In genomic region chr15:40891810-40892448, GRCh38 we compare ENCODE assay signal across 8 cellular contexts. TPM values are rescaled to one million over a fixed set of nuclear protein-coding genes. Genes with fewer than 3 reads are reported as not detected.
A peak's percentile ranks its signal among the peaks of the same experiment; 100 is the strongest.
DNase-seq lines count a peak whose midpoint lies in the region; ATAC-seq and TF ChIP-seq lines count a peak whose summit lies in the region.

No MANE protein-coding gene starts in this region.

- H3K9me2 ChIP-seq in Loucy (replicated peaks; ENCODE audit: low read depth, low read length) (no peaks in the 10 kb centered on the region), SU-DHL-6 (replicated peaks; ENCODE audit: insufficient read depth, low read length) (no peaks in the 10 kb centered on the region)

- H3K36me3 Mint-ChIP-seq in activated CD8-positive, alpha-beta memory T cell treated with anti-CD3 and anti-CD28 coated beads, Interleukin-2, amount 10 ng/mL, durations not matched to agents 7 days and 5 days = peaks cover 3% of the 10 kb centered on the region

- H3K27me3 ChIP-seq in Loucy (ENCODE audit: insufficient read depth, low read length, poor library complexity, severe bottlenecking) (no peaks in the 10 kb centered on the region), SU-DHL-6 (ENCODE audit: low read length) (no peaks in the 10 kb centered on the region)

- peaks cover 9% of the 10 kb centered on the region for H4K20me1 ChIP-seq in Loucy (ENCODE audit: insufficient read depth, low read length, poor library complexity, severe bottlenecking)
- H4K20me1 ChIP-seq in SU-DHL-6 (ENCODE audit: low read depth, low read length) = no peaks in the 10 kb centered on the region

- no peaks in the 10 kb centered on the region for H3K9me3 Mint-ChIP-seq in activated CD8-positive, alpha-beta memory T cell treated with anti-CD3 and anti-CD28 coated beads, Interleukin-2, amount 10 ng/mL, durations not matched to agents 7 days and 5 days (ENCODE audit: low read depth)

- H3K4me3 Mint-ChIP-seq in activated CD8-positive, alpha-beta memory T cell treated with anti-CD3 and anti-CD28 coated beads, Interleukin-2, amount 10 ng/mL, durations not matched to agents 7 days and 5 days = no peak overlapping the region

- H3F3A ChIP-seq in Loucy (ENCODE audit: low read depth) = no peaks in the 10 kb centered on the region
- 0 out of 2 replicates have a peak, but pooled peaks cover 3% of the 10 kb centered on the region for H3F3A ChIP-seq in SU-DHL-6 (ENCODE audit: insufficient read depth)

- ATAC-seq in activated CD8-positive, alpha-beta memory T cell treated with anti-CD3 and anti-CD28 coated beads, Interleukin-2, amount 10 ng/mL, durations not matched to agents 7 days and 5 days = no peak
- ATAC-seq in GM19324 (IDR thresholded peaks at IDR 0.05; ENCODE audit: low FRiP score, unreplicated experiment) (no peak), GM18870 (IDR thresholded peaks at IDR 0.05; ENCODE audit: unreplicated experiment) (no peak)

- H3K36me3 ChIP-seq in Loucy (ENCODE audit: insufficient read depth, low read length) (no peaks in the 10 kb centered on the region), SU-DHL-6 (ENCODE audit: low read length) (no peaks in the 10 kb centered on the region)

- DNase-seq in activated CD8-positive, alpha-beta memory T cell treated with anti-CD3 and anti-CD28 coated beads, Interleukin-2, amount 10 ng/mL, durations not matched to agents 7 days and 5 days = peak; percentile 59
- no peak for DNase-seq in activated CD8-positive, alpha-beta memory T cell treated with anti-CD3 and anti-CD28 coated beads, Interleukin-2, amount 50 U/mL, for 48 hours
- DNase-seq in fibroblast of the aortic adventitia (ENCODE audit: low read depth) (peak; percentile 59), retina (peak; percentile 61)

- H3K4me2 ChIP-seq in Loucy (ENCODE audit: low read depth, low read length, poor library complexity, severe bottlenecking) (peak overlapping the region; percentile 13), SU-DHL-6 (ENCODE audit: low read depth, low read length, poor library complexity, severe bottlenecking) (no peak overlapping the region)

- no peaks in the 10 kb centered on the region for H3K27me3 Mint-ChIP-seq in activated CD8-positive, alpha-beta memory T cell treated with anti-CD3 and anti-CD28 coated beads, Interleukin-2, amount 10 ng/mL, durations not matched to agents 7 days and 5 days

- no peak overlapping the region for H3K27ac ChIP-seq in SU-DHL-6 (ENCODE audit: low read depth, low read length)

- peaks cover 32% of the 10 kb centered on the region for H3K4me1 Mint-ChIP-seq in activated CD8-positive, alpha-beta memory T cell treated with anti-CD3 and anti-CD28 coated beads, Interleukin-2, amount 10 ng/mL, durations not matched to agents 7 days and 5 days

- H3K9me3 ChIP-seq in Loucy (ENCODE audit: insufficient read depth, low read depth, low read length) (no peaks in the 10 kb centered on the region), SU-DHL-6 (ENCODE audit: insufficient read depth, low read length) (no peaks in the 10 kb centered on the region)

- H3K4me1 ChIP-seq in Loucy (ENCODE audit: insufficient read depth, low read length, poor library complexity, severe bottlenecking) = peaks cover 11% of the 10 kb centered on the region

- H3K4me3 ChIP-seq in Loucy (ENCODE audit: low read length, poor library complexity, severe bottlenecking) (no peak overlapping the region), SU-DHL-6 (ENCODE audit: insufficient read depth, low read length, poor library complexity, severe bottlenecking) (no peak overlapping the region), fibroblast of the aortic adventitia (ENCODE audit: low read depth, low read length) (no peak overlapping the region)

- H3K79me2 ChIP-seq in Loucy (ENCODE audit: insufficient read depth, low read length) (peaks cover 26% of the 10 kb centered on the region), SU-DHL-6 (ENCODE audit: insufficient read depth, low read length) (peaks cover 12% of the 10 kb centered on the region; the same call in 1 of the 2 replicates)

- no peak overlapping the region for H3K27ac Mint-ChIP-seq in activated CD8-positive, alpha-beta memory T cell treated with anti-CD3 and anti-CD28 coated beads, Interleukin-2, amount 10 ng/mL, durations not matched to agents 7 days and 5 days

- TF ChIP-seq CTCF in Loucy (conservative IDR thresholded peaks at IDR 0.05; ENCODE audit: low read length) (peak; percentile 95), SU-DHL-6 (IDR thresholded peaks at IDR 0.05; ENCODE audit: insufficient read depth, low read length, poor library complexity, severe bottlenecking) (peak; percentile 76), fibroblast of the aortic adventitia (IDR thresholded peaks at IDR 0.05; ENCODE audit: insufficient read depth, low read length) (peak; percentile 82)

- H3K9ac ChIP-seq in Loucy (ENCODE audit: low read depth, low read length, poor library complexity, severe bottlenecking) (no peak overlapping the region), SU-DHL-6 (ENCODE audit: low read length) (no peak overlapping the region)

- H2AFZ ChIP-seq in Loucy (ENCODE audit: low read length) (peak overlapping the region; percentile 91), SU-DHL-6 (ENCODE audit: low read depth, low read length, severe bottlenecking) (peak overlapping the region; percentile 56)

- CTCF ChIA-PET in activated CD8-positive, alpha-beta memory T cell treated with anti-CD3 and anti-CD28 coated beads, Interleukin-2, amount 10 ng/mL, durations not matched to agents 7 days and 5 days (lab: Charles Lee) = interaction anchor here (0.6 to 5.9 kb wide), 23 partner anchors 10 to 326 kb away, joined by 3 to 223 read pairs (median 5); partner anchors contain the start of gene RHOV

RNA-seq across cellular contexts. Expression of gene VPS18, which starts 2.3 kb away (rescaled TPM):
- 10 to 100 TPM; 16.9 to 19.5 TPM for total RNA-seq in activated CD8-positive, alpha-beta memory T cell treated with anti-CD3 and anti-CD28 coated beads, Interleukin-2, amount 10 ng/mL, durations not matched to agents 7 days and 5 days
- total RNA-seq in fibroblast of the aortic adventitia (ENCODE audit: low replicate concordance) = 32.2 and 57.4 TPM in 2 replicates

RNA-seq across cellular contexts. Expression of gene RHOV, which starts 17.9 kb away (rescaled TPM):
- not detected for total RNA-seq in activated CD8-positive, alpha-beta memory T cell treated with anti-CD3 and anti-CD28 coated beads, Interleukin-2, amount 10 ng/mL, durations not matched to agents 7 days and 5 days
- total RNA-seq in fibroblast of the aortic adventitia (ENCODE audit: low replicate concordance) = 0.82 TPM in 1 of 2 replicates, not detected in the other

RNA-seq across cellular contexts. Expression of gene DLL4, which starts 37.2 kb away (rescaled TPM):
- under 1 TPM in 1 of 2 experiments, not detected in 1; 0.12 TPM for total RNA-seq in activated CD8-positive, alpha-beta memory T cell treated with anti-CD3 and anti-CD28 coated beads, Interleukin-2, amount 10 ng/mL, durations not matched to agents 7 days and 5 days
- 0.08 and 0.09 TPM in 2 replicates for total RNA-seq in fibroblast of the aortic adventitia (ENCODE audit: low replicate concordance)

RNA-seq across cellular contexts. Expression of gene SPINT1, which starts 48.1 kb away (rescaled TPM):
- 1 to 10 TPM; 3.7 to 4.0 TPM for total RNA-seq in activated CD8-positive, alpha-beta memory T cell treated with anti-CD3 and anti-CD28 coated beads, Interleukin-2, amount 10 ng/mL, durations not matched to agents 7 days and 5 days
- total RNA-seq in fibroblast of the aortic adventitia (ENCODE audit: low replicate concordance) = not detected in 2 replicates
